ENCODE assay signal across 11 cellular contexts in genomic region chr3:72289708-72290104, GRCh38.
DNase-seq lines count a peak whose midpoint lies in the region; ATAC-seq, FAIRE-seq and TF ChIP-seq lines count a peak whose summit lies in the region.
"Had no signal": no experiment of that assay in that cellular context is flagged by ENCODE, and none has a peak within 500 bp of the region (broad histone marks: within the 10 kb centered on the region; RNA-seq: fewer than 3 reads in every experiment).

No MANE protein-coding gene starts in this region.

- POLR2A ChIA-PET in naive thymus-derived CD4-positive, alpha-beta T cell (lab: Charles Lee), result interaction anchor here (1.1 kb wide), 1 partner anchor 17 kb away, joined by 3 read pairs; no protein-coding TSS in a partner anchor

- no peak overlapping the region for H3K27ac Mint-ChIP-seq in astrocyte (ENCODE audit: unreplicated experiment)
- H3K27ac Mint-ChIP-seq in naive thymus-derived CD4-positive, alpha-beta T cell, result peak overlapping the region in 3 of 9 donors; percentile 65 to 85 (median 66)

- TF ChIP-seq CTCF in astrocyte (IDR thresholded peaks at IDR 0.05; ENCODE audit: insufficient read depth, low read depth, low read length) (no peak), coronary artery (IDR thresholded peaks at IDR 0.05) (no peak), ovary (IDR thresholded peaks at IDR 0.05) (no peak), tibial artery (IDR thresholded peaks at IDR 0.05) (no peak)

- FAIRE-seq in astrocyte (lab: Jason Lieb, UNC), result no peak

- peak overlapping the region; percentile 70 to 89 (median 82); a peak in 19 of 22 replicates for H3K4me2 ChIP-seq in BLaER1 treated with 17β-estradiol and CSF1 and Interleukin-3, amounts not matched to agents 10 nM and 100 nM
- H3K4me2 ChIP-seq in astrocyte (ENCODE audit: low read length), result peak overlapping the region; percentile 79

- H3K9ac ChIP-seq in BLaER1 treated with 17β-estradiol and CSF1 and Interleukin-3, amounts not matched to agents 10 nM and 100 nM, result no peak overlapping the region
- no peak overlapping the region for H3K9ac ChIP-seq in astrocyte (ENCODE audit: low read length)

- H3K4me1 ChIP-seq in BLaER1 treated with 17β-estradiol and CSF1 and Interleukin-3, amounts not matched to agents 10 nM and 100 nM, result peaks cover 13 to 25% (median 16%) of the 10 kb centered on the region in 10 experiments
- peaks cover 15% of the 10 kb centered on the region for H3K4me1 ChIP-seq in astrocyte (ENCODE audit: insufficient read depth, low read length)
- peaks cover 0 to 12% of the 10 kb centered on the region in 2 donors for H3K4me1 ChIP-seq in naive thymus-derived CD4-positive, alpha-beta T cell (ENCODE audit: control insufficient read depth in 2 of 2, insufficient read depth in 2 of 2, low read length in 2 of 2)
- peaks cover 5% of the 10 kb centered on the region for H3K4me1 ChIP-seq in ovary (ENCODE audit: insufficient read depth)
- H3K4me1 ChIP-seq in tibial artery, result peaks cover 0 to 22% (median 12%) of the 10 kb centered on the region in 4 donors

- CTCF ChIA-PET in naive thymus-derived CD4-positive, alpha-beta T cell (lab: Charles Lee), result no interaction called here

- no peak overlapping the region for H2AFZ ChIP-seq in astrocyte (ENCODE audit: low read depth, low read length)

- no peak overlapping the region for H3K4me3 ChIP-seq in BLaER1 treated with 17β-estradiol and CSF1 and Interleukin-3, amounts not matched to agents 10 nM and 100 nM
- H3K4me3 ChIP-seq in astrocyte (ENCODE audit: insufficient read depth, low read depth, low read length) (peak overlapping the region; percentile 20), coronary artery (no peak overlapping the region), ovary (no peak overlapping the region), tibial artery (no peak overlapping the region)
- H3K4me3 ChIP-seq in naive thymus-derived CD4-positive, alpha-beta T cell (ENCODE audit: low read length), result peak overlapping the region; percentile 57

- TF ChIP-seq EP300 in ovary (IDR thresholded peaks at IDR 0.05), result no peak

- peaks cover 8% of the 10 kb centered on the region for H3K4me1 Mint-ChIP-seq in astrocyte (ENCODE audit: low read depth, unreplicated experiment)
- peaks cover 12 to 25% (median 17%) of the 10 kb centered on the region in 7 donors for H3K4me1 Mint-ChIP-seq in naive thymus-derived CD4-positive, alpha-beta T cell

- peak; percentile 8 for ATAC-seq in GM21576 (IDR thresholded peaks at IDR 0.05; ENCODE audit: unreplicated experiment)
- no peak for ATAC-seq in naive thymus-derived CD4-positive, alpha-beta T cell
- no peak for ATAC-seq in GM19324 (IDR thresholded peaks at IDR 0.05; ENCODE audit: low FRiP score, unreplicated experiment)

- no peak overlapping the region for H3K27ac ChIP-seq in BLaER1 treated with 17β-estradiol and CSF1 and Interleukin-3, amounts not matched to agents 10 nM and 100 nM
- no peak overlapping the region for H3K27ac ChIP-seq in astrocyte (ENCODE audit: low read depth, low read length)
- H3K27ac ChIP-seq in naive thymus-derived CD4-positive, alpha-beta T cell (ENCODE audit: low read depth, low read length), result no peak overlapping the region
- H3K27ac ChIP-seq in coronary artery, result no peak overlapping the region
- H3K27ac ChIP-seq in ovary, result no peak overlapping the region
- no peak overlapping the region for H3K27ac ChIP-seq in tibial artery

- no peak for TF ChIP-seq POLR2A in ovary (IDR thresholded peaks at IDR 0.05)

- H4K20me1 ChIP-seq in BLaER1 treated with 17β-estradiol and CSF1 and Interleukin-3, amounts not matched to agents 10 nM and 100 nM, result no peaks in the 10 kb centered on the region
- H4K20me1 ChIP-seq in astrocyte (ENCODE audit: insufficient read depth, low read length), result peaks cover 3% of the 10 kb centered on the region

- intact Hi-C loops in naive thymus-derived CD4-positive, alpha-beta T cell (cut with micrococcal nuclease), result no loop called here
- intact Hi-C loops in ovary (cut with DNase I), result no loop called here
- intact Hi-C loops in tibial artery (cut with DNase I; ENCODE audit: low total_unique reads), result no loop called here

- H3K36me3 Mint-ChIP-seq in astrocyte (ENCODE audit: low read depth, unreplicated experiment), result no peaks in the 10 kb centered on the region
- H3K36me3 Mint-ChIP-seq in naive thymus-derived CD4-positive, alpha-beta T cell, result no peaks in the 10 kb centered on the region

- no peaks in the 10 kb centered on the region for H3K9me3 Mint-ChIP-seq in astrocyte (ENCODE audit: unreplicated experiment)
- H3K9me3 Mint-ChIP-seq in naive thymus-derived CD4-positive, alpha-beta T cell, result no peaks in the 10 kb centered on the region
- H3K9me3 Mint-ChIP-seq: nephron had no signal

- H3K9me3 ChIP-seq in BLaER1 treated with 17β-estradiol and CSF1 and Interleukin-3, amounts not matched to agents 10 nM and 100 nM (replicated peaks in 1 of 11), result peaks cover 0 to 2% (median 0%) of the 10 kb centered on the region in 11 experiments; a peak in 2 of 22 replicates
- H3K9me3 ChIP-seq in astrocyte (ENCODE audit: insufficient read depth, low read depth, low read length) (no peaks in the 10 kb centered on the region), ovary (no peaks in the 10 kb centered on the region), tibial artery (no peaks in the 10 kb centered on the region)
- H3K9me3 ChIP-seq in naive thymus-derived CD4-positive, alpha-beta T cell (ENCODE audit: control insufficient read depth in 2 of 3, low read length in 3 of 3), result no peaks in the 10 kb centered on the region

- H3K27me3 ChIP-seq in BLaER1 treated with 17β-estradiol and CSF1 and Interleukin-3, amounts not matched to agents 10 nM and 100 nM, result peaks cover 0 to 25% (median 15%) of the 10 kb centered on the region in 11 experiments; a peak in 16 of 22 replicates
- H3K27me3 ChIP-seq in astrocyte (ENCODE audit: insufficient read depth, low read length), result peaks cover 58% of the 10 kb centered on the region
- H3K27me3 ChIP-seq in naive thymus-derived CD4-positive, alpha-beta T cell (ENCODE audit: control insufficient read depth in 2 of 2, insufficient read depth in 2 of 2, low read length in 2 of 2), result no peaks in the 10 kb centered on the region
- H3K27me3 ChIP-seq in ovary, result no peaks in the 10 kb centered on the region
- peaks cover 0 to 30% of the 10 kb centered on the region in 2 donors for H3K27me3 ChIP-seq in tibial artery

- H3K79me2 ChIP-seq in astrocyte (ENCODE audit: insufficient read depth, low read length), result no peaks in the 10 kb centered on the region

- H3K4me3 Mint-ChIP-seq in astrocyte (ENCODE audit: unreplicated experiment), result no peak overlapping the region
- H3K4me3 Mint-ChIP-seq in naive thymus-derived CD4-positive, alpha-beta T cell, result peak overlapping the region; percentile 62 to 96 (median 86)

- peaks cover 60% of the 10 kb centered on the region for H3K27me3 Mint-ChIP-seq in astrocyte (ENCODE audit: low read depth, unreplicated experiment)
- peaks cover 0 to 20% (median 0%) of the 10 kb centered on the region in 5 donors for H3K27me3 Mint-ChIP-seq in naive thymus-derived CD4-positive, alpha-beta T cell

- WGBS in ovary, 3 donors, result 82 to 91% (median 83%) methylated on average over 4 of the region's 4 CpGs

- H3K36me3 ChIP-seq in BLaER1 treated with 17β-estradiol and CSF1 and Interleukin-3, amounts not matched to agents 10 nM and 100 nM, result no peaks in the 10 kb centered on the region
- H3K36me3 ChIP-seq in astrocyte (ENCODE audit: insufficient read depth, low read length), result no peaks in the 10 kb centered on the region
- no peaks in the 10 kb centered on the region for H3K36me3 ChIP-seq in naive thymus-derived CD4-positive, alpha-beta T cell (ENCODE audit: control insufficient read depth in 2 of 3, insufficient read depth in 3 of 3, low read length in 3 of 3)
- no peaks in the 10 kb centered on the region for H3K36me3 ChIP-seq in ovary
- H3K36me3 ChIP-seq in tibial artery, result no peaks in the 10 kb centered on the region

- DNase-seq in astrocyte (ENCODE audit: low read depth), result no peak
- no peak for DNase-seq in naive thymus-derived CD4-positive, alpha-beta T cell
- DNase-seq in coronary artery (ENCODE audit: low spot score), result no peak
- no peak for DNase-seq in ovary
- no peak for DNase-seq in tibial artery
- DNase-seq: NCI-H1436; stimulated activated CD4-positive, alpha-beta T cell treated with anti-CD3 and anti-CD28 coated beads, Interleukin-12 subunit alpha, Interleukin-12 subunit beta, amount 100 ng/mL, for 4 hours had no signal

Comparison
In these comparisons a context has a peak if more than half of its experiments do, and no peak if none do; other contexts are left out.
1. H3K4me3 ChIP-seq: peak in astrocyte (single experiment) and naive thymus-derived CD4-positive, alpha-beta T cell (single experiment); none in BLaER1 treated with 17β-estradiol and CSF1 and Interleukin-3, amounts not matched to agents 10 nM and 100 nM (0 of 10), coronary artery (single experiment), ovary (single experiment) and tibial artery (0 of 2).